ENCODE assay signal across 9 cellular contexts in genomic region chr1:85297538-85297854, GRCh38. TPM values are rescaled to one million over a fixed set of nuclear protein-coding genes. Genes with fewer than 3 reads are reported as not detected.
DNase-seq lines count a peak whose midpoint lies in the region; ATAC-seq and TF ChIP-seq lines count a peak whose summit lies in the region.
"Had no signal": no experiment of that assay in that cellular context is flagged by ENCODE, and none has a peak within 500 bp of the region (broad histone marks: within the 10 kb centered on the region; RNA-seq: fewer than 3 reads in every experiment).

No MANE protein-coding gene starts in this region.

- H3K4me1 ChIP-seq in heart right ventricle (peaks cover 0 to 26% (median 13%) of the 10 kb centered on the region in 9 donors), mucosa of descending colon (ENCODE audit: low read depth) (peaks cover 10% of the 10 kb centered on the region), upper lobe of left lung (peaks cover 16 to 20% (median 18%) of the 10 kb centered on the region in 4 donors)

- no peak for DNase-seq in heart right ventricle
- no peak for DNase-seq in cardiac septum (ENCODE audit: low spot score)
- DNase-seq in brain microvascular endothelial cell = no peak
- DNase-seq in mucosa of descending colon = no peak
- no peak for DNase-seq in upper lobe of left lung
- no peak for DNase-seq in NCI-H2029 (lab: John Stamatoyannopoulos, UW)
- DNase-seq in T1000 (lab: John Stamatoyannopoulos, UW) = no peak
- DNase-seq in DMS53 (lab: John Stamatoyannopoulos, UW) = no peak
- DNase-seq: NCI-H1048 had no signal

- in situ Hi-C loops in brain microvascular endothelial cell (cut with HindIII; ENCODE audit: low pct_ligation_motif_present, low sequenced_read_pairs) = no loop called here

- H3K36me3 ChIP-seq in heart right ventricle (no peaks in the 10 kb centered on the region), brain microvascular endothelial cell (replicated peaks) (no peaks in the 10 kb centered on the region), mucosa of descending colon (ENCODE audit: low read depth) (no peaks in the 10 kb centered on the region), upper lobe of left lung (no peaks in the 10 kb centered on the region)

- H3K27me3 ChIP-seq in heart right ventricle = no peaks in the 10 kb centered on the region
- H3K27me3 ChIP-seq in brain microvascular endothelial cell (replicated peaks) = no peaks in the 10 kb centered on the region
- H3K27me3 ChIP-seq in upper lobe of left lung = no peaks in the 10 kb centered on the region

- no peak for TF ChIP-seq POLR2A in upper lobe of left lung (IDR thresholded peaks at IDR 0.05)

- TF ChIP-seq EP300 in upper lobe of left lung (IDR thresholded peaks at IDR 0.05) = no peak

- intact Hi-C loops in heart right ventricle (cut with DNase I) (loop anchor here in 1 of 10 donors (1.0 kb wide), 1 partner anchor 21 kb away; the partner anchor contains the start of gene BCL10), cardiac septum (cut with DNase I) (no loop called here), mucosa of descending colon (cut with DNase I, micrococcal nuclease) (no loop called here)

- peak overlapping the region in 4 of 10 donors; percentile 3 to 18 (median 14) for H3K4me3 ChIP-seq in heart right ventricle
- H3K4me3 ChIP-seq in brain microvascular endothelial cell (ENCODE audit: low read depth, low read length) = peak overlapping the region; percentile 6
- H3K4me3 ChIP-seq in mucosa of descending colon = no peak overlapping the region
- H3K4me3 ChIP-seq in upper lobe of left lung = peak overlapping the region in 2 of 4 donors; percentile 7 to 13

- ATAC-seq in heart right ventricle = no peak
- ATAC-seq in mucosa of descending colon = peak; percentile 6
- no peak for ATAC-seq in upper lobe of left lung (ENCODE audit: low FRiP score in 2 of 2)

- WGBS in heart right ventricle, 2 donors = 38 to 66% methylated on average over 1 of the region's 1 CpG
- 32 to 43% methylated on average over 1 of the region's 1 CpG for WGBS in upper lobe of left lung, 2 donors

- H3K27ac ChIP-seq in heart right ventricle (peak overlapping the region in 8 of 10 donors; percentile 35 to 73 (median 48)), brain microvascular endothelial cell (peak overlapping the region; percentile 79), upper lobe of left lung (peak overlapping the region; percentile 65 to 81 (median 76))

- TF ChIP-seq CTCF in heart right ventricle (IDR thresholded peaks at IDR 0.05) = no peak
- no peak for TF ChIP-seq CTCF in brain microvascular endothelial cell (IDR thresholded peaks at IDR 0.05; ENCODE audit: low read depth, low read length, missing control alignments)
- no peak for TF ChIP-seq CTCF in mucosa of descending colon (IDR thresholded peaks at IDR 0.05)
- TF ChIP-seq CTCF in upper lobe of left lung (IDR thresholded peaks at IDR 0.05) = no peak

- H3K9me3 ChIP-seq in heart right ventricle (no peaks in the 10 kb centered on the region), mucosa of descending colon (no peaks in the 10 kb centered on the region), upper lobe of left lung (no peaks in the 10 kb centered on the region)

RNA-seq across cellular contexts. Expression of gene BCL10, which starts 21.1 kb away (rescaled TPM):
- 10 to 100 TPM in 3 of 10 donors, 1 to 10 TPM in 7; 6.2 to 15.3 (median 9.4) TPM for total RNA-seq in heart right ventricle
- 1 to 10 TPM; 4.1 to 4.3 TPM for polyA plus RNA-seq in heart right ventricle
- total RNA-seq in cardiac septum = 8.7 TPM
- 100 to 1,000 TPM in 2 of 3 donors, 10 to 100 TPM in 1; 63.5 to 128 (median 121) TPM for total RNA-seq in mucosa of descending colon
- 10 to 100 TPM; 14.5 to 31.0 (median 20.4) TPM for total RNA-seq in upper lobe of left lung

RNA-seq across cellular contexts. Expression of gene C1orf52, which starts 38.0 kb away (rescaled TPM):
- total RNA-seq in heart right ventricle = 10 to 100 TPM; 12.8 to 21.3 (median 15.0) TPM
- 10 to 100 TPM; 18.4 to 34.4 TPM for polyA plus RNA-seq in heart right ventricle
- total RNA-seq in cardiac septum = 17.4 TPM
- total RNA-seq in mucosa of descending colon = 10 to 100 TPM; 17.4 to 24.7 (median 19.2) TPM
- 10 to 100 TPM; 12.9 to 89.1 (median 17.9) TPM for total RNA-seq in upper lobe of left lung
